ENCODE assay signal across 16 cellular contexts in genomic region chr17:33973491-33973890, GRCh38.
DNase-seq lines count a peak whose midpoint lies in the region; ATAC-seq and TF ChIP-seq lines count a peak whose summit lies in the region.
"Had no signal": no experiment of that assay in that cellular context is flagged by ENCODE, and none has a peak within 500 bp of the region (broad histone marks: within the 10 kb centered on the region; RNA-seq: fewer than 3 reads in every experiment).

No MANE protein-coding gene starts in this region.

- H3K4me3 ChIP-seq in OCI-LY3 (ENCODE audit: low read length): no peak overlapping the region
- no peak overlapping the region for H3K4me3 ChIP-seq in stomach
- no peak overlapping the region for H3K4me3 ChIP-seq in upper lobe of left lung
- H3K4me3 ChIP-seq in MM.1S (ENCODE audit: low read length): no peak overlapping the region
- H3K4me3 ChIP-seq: A549 had no signal

- H2AFZ ChIP-seq in OCI-LY3 (ENCODE audit: low read depth, low read length): no peak overlapping the region
- H2AFZ ChIP-seq in MM.1S (ENCODE audit: low read length): no peak overlapping the region

- WGBS in stomach, 5 donors: 19 to 45% (median 28%) methylated on average over 5 of the region's 5 CpGs
- WGBS in upper lobe of left lung, 2 donors: 50 to 68% methylated on average over 4 to 5 of the region's 5 CpGs

- peaks cover 2% of the 10 kb centered on the region for H3K36me3 ChIP-seq in OCI-LY3 (replicated peaks; ENCODE audit: low read depth, low read length)
- H3K36me3 ChIP-seq in stomach: no peaks in the 10 kb centered on the region
- H3K36me3 ChIP-seq in upper lobe of left lung: no peaks in the 10 kb centered on the region
- H3K36me3 ChIP-seq in MM.1S (replicated peaks; ENCODE audit: insufficient read depth, low read length): no peaks in the 10 kb centered on the region
- H3K36me3 ChIP-seq: BE2C had no signal

- peaks cover 2% of the 10 kb centered on the region; the same call in 1 of the 2 replicates for H3K9me3 ChIP-seq in OCI-LY3 (ENCODE audit: insufficient read depth, low read length)
- H3K9me3 ChIP-seq in stomach: no peaks in the 10 kb centered on the region
- H3K9me3 ChIP-seq in upper lobe of left lung: no peaks in the 10 kb centered on the region
- H3K9me3 ChIP-seq in MM.1S (replicated peaks; ENCODE audit: insufficient read depth, low read length): no peaks in the 10 kb centered on the region
- H3K9me3 ChIP-seq: A549, BE2C had no signal

- DNase-seq in NCI-H69 (lab: John Stamatoyannopoulos, UW): peak; percentile 74
- DNase-seq in islet precursor cell: peak; percentile 45
- peak; percentile 57 for DNase-seq in stomach
- no peak for DNase-seq in upper lobe of left lung
- no peak for DNase-seq in MM.1S
- DNase-seq: BE2C; CD4-positive, alpha-beta memory T cell; DND-41; GDM1; HCEC 1CT; HFFc6 had no signal

- no peaks in the 10 kb centered on the region for H3K79me2 ChIP-seq in OCI-LY3 (ENCODE audit: low read length)
- no peaks in the 10 kb centered on the region for H3K79me2 ChIP-seq in MM.1S (ENCODE audit: low read length)

- TF ChIP-seq CTCF in OCI-LY3 (IDR thresholded peaks at IDR 0.05; ENCODE audit: low read depth, low read length) (no peak), stomach (IDR thresholded peaks at IDR 0.05) (no peak), upper lobe of left lung (IDR thresholded peaks at IDR 0.05) (no peak), MM.1S (IDR thresholded peaks at IDR 0.05; ENCODE audit: low read length) (no peak)

- no peaks in the 10 kb centered on the region for H3K9me2 ChIP-seq in MM.1S (replicated peaks; ENCODE audit: insufficient read depth, low read length)

- H3K4me2 ChIP-seq in OCI-LY3 (ENCODE audit: low read length) (no peak overlapping the region), MM.1S (ENCODE audit: low read depth, low read length) (no peak overlapping the region)
- H3K4me2 ChIP-seq: A549 had no signal

- H3K27me3 ChIP-seq in OCI-LY3 (ENCODE audit: low read depth, low read length) (no peaks in the 10 kb centered on the region), stomach (peaks cover 0 to 14% (median 0%) of the 10 kb centered on the region in 3 donors), upper lobe of left lung (no peaks in the 10 kb centered on the region), MM.1S (replicated peaks; ENCODE audit: insufficient read depth, low read length) (no peaks in the 10 kb centered on the region)
- H3K27me3 ChIP-seq: BE2C had no signal

- ATAC-seq in upper lobe of left lung (ENCODE audit: low FRiP score in 2 of 2) (no peak), GM21515 (IDR thresholded peaks at IDR 0.05; ENCODE audit: unreplicated experiment) (no peak)
- ATAC-seq: A549, HepG2 had no signal

- no peak for TF ChIP-seq POLR2A in stomach (IDR thresholded peaks at IDR 0.05)
- no peak for TF ChIP-seq POLR2A in upper lobe of left lung (IDR thresholded peaks at IDR 0.05)

- H3F3A ChIP-seq in MM.1S (ENCODE audit: insufficient read depth, low read length): peaks cover 4% of the 10 kb centered on the region; the same call in 1 of the 2 replicates

- no peak overlapping the region for H3K9ac ChIP-seq in OCI-LY3 (ENCODE audit: low read length)
- no peak overlapping the region for H3K9ac ChIP-seq in MM.1S (ENCODE audit: low read length)

- H4K20me1 ChIP-seq in OCI-LY3 (ENCODE audit: insufficient read depth, low read length) (no peaks in the 10 kb centered on the region), MM.1S (ENCODE audit: insufficient read depth, low read length) (no peaks in the 10 kb centered on the region)

- intact Hi-C loops in stomach (cut with DNase I; ENCODE audit: low total_unique reads): no loop called here

- H3K27ac ChIP-seq in OCI-LY3 (ENCODE audit: low read length): peak overlapping the region; percentile 78; the same call in 1 of the 2 replicates
- H3K27ac ChIP-seq in stomach: peak overlapping the region in 4 of 5 donors; percentile 63 to 74 (median 66)
- H3K27ac ChIP-seq in upper lobe of left lung: no peak overlapping the region
- H3K27ac ChIP-seq in MM.1S (ENCODE audit: low read length): no peak overlapping the region
- H3K27ac ChIP-seq: A549, C4-2B had no signal

- peaks cover 61% of the 10 kb centered on the region for H3K4me1 ChIP-seq in OCI-LY3 (ENCODE audit: low read length)
- peaks cover 0 to 13% (median 9%) of the 10 kb centered on the region in 4 donors for H3K4me1 ChIP-seq in stomach
- no peaks in the 10 kb centered on the region for H3K4me1 ChIP-seq in upper lobe of left lung
- H3K4me1 ChIP-seq in MM.1S (ENCODE audit: low read length): peaks cover 29% of the 10 kb centered on the region

- TF ChIP-seq EP300 in stomach (IDR thresholded peaks at IDR 0.05) (no peak), upper lobe of left lung (IDR thresholded peaks at IDR 0.05) (no peak)

Comparison
In these comparisons a context has a peak if more than half of its experiments do, and no peak if none do; other contexts are left out.
1. DNase-seq: peak in NCI-H69 (single experiment), islet precursor cell (single experiment) and stomach (single experiment); none in upper lobe of left lung (0 of 2) and MM.1S (single experiment).
2. H3K27ac ChIP-seq: peak in OCI-LY3 (single experiment) and stomach (4 of 5); none in upper lobe of left lung (0 of 4) and MM.1S (single experiment).